In genomic region chr1:44029911-44030605, GRCh38 we compare ENCODE assay signal across 8 cellular contexts. TPM values are rescaled to one million over a fixed set of nuclear protein-coding genes. Genes with fewer than 3 reads are reported as not detected.
DNase-seq lines count a peak whose midpoint lies in the region; TF ChIP-seq lines count a peak whose summit lies in the region.

No MANE protein-coding gene starts in this region.

- peak overlapping the region; percentile 73 for H3K27ac ChIP-seq in cardiac muscle cell
- H3K27ac ChIP-seq in trophoblast cell (ENCODE audit: low read depth, low read length): peak overlapping the region; percentile 47
- peak overlapping the region; percentile 91 to 95 for H3K27ac ChIP-seq in tibial artery

- no peak overlapping the region for H2AK5ac ChIP-seq in trophoblast cell (ENCODE audit: low read length)

- H3K27me3 Mint-ChIP-seq in activated naive CD8-positive, alpha-beta T cell: no peaks in the 10 kb centered on the region

- peaks cover 15% of the 10 kb centered on the region for H3K79me1 ChIP-seq in trophoblast cell (ENCODE audit: low read length)

- H2BK5ac ChIP-seq in trophoblast cell (ENCODE audit: low read depth, low read length, poor library complexity): peak overlapping the region; percentile 47

- no peak overlapping the region for H3K23ac ChIP-seq in trophoblast cell (ENCODE audit: low read length)

- H3K4me1 ChIP-seq in cardiac muscle cell (ENCODE audit: low read depth) (peaks cover 16% of the 10 kb centered on the region), trophoblast cell (ENCODE audit: control insufficient read depth in 1 of 2, insufficient read depth in 2 of 2, low read length in 2 of 2) (peaks cover 15 to 21% of the 10 kb centered on the region in 2 experiments), tibial artery (peaks cover 0 to 30% (median 14%) of the 10 kb centered on the region in 4 donors)

- peaks cover 21% of the 10 kb centered on the region for H3K4me1 Mint-ChIP-seq in activated naive CD8-positive, alpha-beta T cell (ENCODE audit: low read depth)

- TF ChIP-seq CTCF in GM10266 (IDR thresholded peaks at IDR 0.05; ENCODE audit: control insufficient read depth, insufficient read depth, low read depth, missing control alignments) (no peak), HFF-Myc (IDR thresholded peaks at IDR 0.05; ENCODE audit: low read depth, low read length, missing control alignments) (no peak), cardiac muscle cell (IDR thresholded peaks at IDR 0.05; ENCODE audit: low read depth, low read length) (no peak), tibial artery (IDR thresholded peaks at IDR 0.05) (peak in 1 of 2 experiments; percentile 3)

- peak overlapping the region; percentile 72 for H2BK12ac ChIP-seq in trophoblast cell (ENCODE audit: low read length)

- H3K4me3 ChIP-seq in HFF-Myc (replicated peaks; ENCODE audit: low read depth, low read length) (peak overlapping the region; percentile 69), cardiac muscle cell (peak overlapping the region; percentile 77), trophoblast cell (ENCODE audit: low read depth, low read length) (peak overlapping the region; percentile 80), tibial artery (peak overlapping the region; percentile 73 to 81)

- H4K12ac ChIP-seq in trophoblast cell (ENCODE audit: low read depth, low read length): peak overlapping the region; percentile 49

- H3K4me2 ChIP-seq in trophoblast cell (ENCODE audit: low read length): peak overlapping the region; percentile 99

- H3K9me3 Mint-ChIP-seq in activated naive CD8-positive, alpha-beta T cell (ENCODE audit: low read depth): no peaks in the 10 kb centered on the region

- H3K36me3 Mint-ChIP-seq in activated naive CD8-positive, alpha-beta T cell: peaks cover 2% of the 10 kb centered on the region

- peak overlapping the region; percentile 94 for H3K27ac Mint-ChIP-seq in activated naive CD8-positive, alpha-beta T cell

- peak; percentile 93 for DNase-seq in GM10266 (ENCODE audit: extremely low spot score)
- DNase-seq in HFF-Myc (ENCODE audit: extremely low read depth, low read depth): no peak
- peak; percentile 85 for DNase-seq in MV-4-11 (lab: John Stamatoyannopoulos, UW)
- DNase-seq in SKM-1 (lab: John Stamatoyannopoulos, UW; ENCODE audit: unreplicated experiment): peak; percentile 77
- peak; percentile 92 to 93 for DNase-seq in cardiac muscle cell (ENCODE audit: low read depth in 1 of 2, low spot score in 1 of 2)
- peak; percentile 79 to 84 for DNase-seq in trophoblast cell
- DNase-seq in tibial artery: peak; percentile 91 to 92

- peaks cover 5% of the 10 kb centered on the region for H3K79me2 ChIP-seq in trophoblast cell (ENCODE audit: control insufficient read depth, insufficient read depth, low read length, poor library complexity)

- H3K27me3 ChIP-seq in cardiac muscle cell (no peaks in the 10 kb centered on the region), trophoblast cell (ENCODE audit: insufficient read depth, low read length) (no peaks in the 10 kb centered on the region), tibial artery (no peaks in the 10 kb centered on the region)

- peak overlapping the region; percentile 84 for H3K14ac ChIP-seq in trophoblast cell (ENCODE audit: low read length)

- H2AFZ ChIP-seq in trophoblast cell (ENCODE audit: insufficient read depth, low read length, poor library complexity): peak overlapping the region; percentile 69

- peak overlapping the region; percentile 81 for H2BK120ac ChIP-seq in trophoblast cell (ENCODE audit: insufficient read depth, low read length, poor library complexity)

- peak overlapping the region; percentile 75 for H3K9ac ChIP-seq in trophoblast cell (ENCODE audit: low read length)

- no peak overlapping the region for H3K4ac ChIP-seq in trophoblast cell (ENCODE audit: low read depth, low read length)

- peak overlapping the region; percentile 89 for H3K18ac ChIP-seq in trophoblast cell (ENCODE audit: low read length)

- intact Hi-C loops in tibial artery (cut with DNase I; ENCODE audit: low total_unique reads): loop anchor here (10.0 kb wide), 1 partner anchor 85 kb away; the partner anchor contains the start of gene IPO13

- no peaks in the 10 kb centered on the region for H3K36me3 ChIP-seq in cardiac muscle cell
- H3K36me3 ChIP-seq in trophoblast cell (ENCODE audit: control insufficient read depth in 1 of 2, insufficient read depth in 2 of 2, low read length in 2 of 2): no peaks in the 10 kb centered on the region
- H3K36me3 ChIP-seq in tibial artery: no peaks in the 10 kb centered on the region

- peak overlapping the region; percentile 80 for H4K91ac ChIP-seq in trophoblast cell (ENCODE audit: low read depth, low read length)

- peak overlapping the region; percentile 92 for H3K4me3 Mint-ChIP-seq in activated naive CD8-positive, alpha-beta T cell

- WGBS in trophoblast cell (ENCODE audit: extremely low coverage, insufficient coverage, insufficient read length): no CpG with 5 or more reads among the region's 75 CpGs

- no peaks in the 10 kb centered on the region for H3K9me3 ChIP-seq in cardiac muscle cell (ENCODE audit: low read depth)
- H3K9me3 ChIP-seq in trophoblast cell (ENCODE audit: insufficient read depth, low read depth, low read length): no peaks in the 10 kb centered on the region
- no peaks in the 10 kb centered on the region for H3K9me3 ChIP-seq in tibial artery

- peak overlapping the region; percentile 85 for H4K8ac ChIP-seq in trophoblast cell (ENCODE audit: low read depth, low read length)

RNA-seq across cellular contexts. Expression of gene SLC6A9, which starts 1.2 kb away (rescaled TPM):
- total RNA-seq in cardiac muscle cell: 4.9 and 6.0 TPM in 2 replicates
- 12.1 and 13.2 TPM in 2 replicates for polyA plus RNA-seq in cardiac muscle cell
- 9.9 and 10.8 TPM in 2 replicates for polyA plus RNA-seq in trophoblast cell (2013)

RNA-seq across cellular contexts. Expression of gene CCDC24, which starts 38.7 kb away (rescaled TPM):
- 20.8 and 26.5 TPM in 2 replicates for total RNA-seq in cardiac muscle cell
- polyA plus RNA-seq in cardiac muscle cell: 27.9 and 29.7 TPM in 2 replicates
- 2.4 TPM in 2 replicates for polyA plus RNA-seq in trophoblast cell (2013)

RNA-seq across cellular contexts. Expression of gene B4GALT2, which starts 51.0 kb away (rescaled TPM):
- total RNA-seq in cardiac muscle cell: 81.6 and 83.3 TPM in 2 replicates
- 97.4 and 97.6 TPM in 2 replicates for polyA plus RNA-seq in cardiac muscle cell
- polyA plus RNA-seq in trophoblast cell (2013): 32.4 and 35.1 TPM in 2 replicates

RNA-seq across cellular contexts. Expression of gene ATP6V0B, which starts 55.3 kb away (rescaled TPM):
- total RNA-seq in cardiac muscle cell: 87.5 and 171 TPM in 2 replicates
- polyA plus RNA-seq in cardiac muscle cell: 263 and 316 TPM in 2 replicates
- polyA plus RNA-seq in trophoblast cell (2013): 71.6 and 76.4 TPM in 2 replicates
